ENCODE assay signal across 8 cellular contexts in the genomic region with DNA sequence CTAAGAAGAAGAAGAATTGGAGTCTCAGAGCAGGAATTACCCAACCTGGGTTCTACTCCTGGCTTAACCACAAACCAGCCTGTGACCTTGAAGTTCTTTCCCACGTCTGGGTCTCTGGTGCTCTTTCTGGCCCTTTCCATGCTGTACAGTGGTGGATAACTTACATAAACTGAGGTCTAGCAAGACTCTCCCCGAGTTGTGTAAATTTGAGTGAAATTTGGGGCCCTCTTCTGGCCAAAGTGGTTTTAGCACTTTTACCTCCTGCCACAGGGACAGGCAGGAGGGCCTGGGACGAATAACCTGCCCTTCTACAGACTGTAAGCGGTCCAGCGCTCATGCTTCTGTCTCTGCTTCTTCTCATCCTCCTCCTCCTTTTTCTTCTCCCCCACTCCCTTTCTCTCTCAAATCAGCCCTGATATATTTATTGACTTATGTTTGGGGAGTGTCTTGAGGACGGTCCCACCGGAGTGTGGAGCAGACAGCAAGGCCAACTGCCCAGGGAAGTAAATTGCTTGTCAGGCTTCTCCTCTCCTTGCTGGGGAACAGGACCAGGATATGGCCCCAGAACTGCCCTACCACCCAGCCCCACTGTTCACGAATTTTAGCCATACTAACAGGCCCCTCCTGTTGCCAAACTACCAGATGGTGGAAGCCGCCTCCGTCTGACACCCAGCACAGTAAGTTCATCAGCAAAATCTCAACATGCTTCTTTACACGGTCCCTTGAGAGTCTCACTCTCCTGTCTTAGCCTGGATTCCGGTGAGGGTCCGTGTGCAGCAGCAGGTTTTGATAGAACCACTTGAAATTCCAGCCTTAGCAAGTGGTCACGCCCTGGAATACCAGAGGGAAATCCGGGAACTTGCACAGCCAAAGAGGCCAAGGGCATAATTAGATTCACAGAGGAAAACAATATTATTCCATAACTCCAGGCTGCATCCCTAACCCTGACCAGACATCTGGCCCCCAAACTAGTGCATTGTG. TPM values are rescaled to one million over a fixed set of nuclear protein-coding genes. Genes with fewer than 3 reads are reported as not detected.
DNase-seq lines count a peak whose midpoint lies in the region; ATAC-seq and TF ChIP-seq lines count a peak whose summit lies in the region.

No MANE protein-coding gene starts in this region.

- peaks cover 4% of the 10 kb centered on the region for H3K27me3 ChIP-seq in kidney epithelial cell (ENCODE audit: control insufficient read depth, insufficient read depth, low read length)

- peak; percentile 68 for ATAC-seq in GM21447 (IDR thresholded peaks at IDR 0.05; ENCODE audit: unreplicated experiment)

- DNase-seq in Caki2 (ENCODE audit: low read depth) (peak; percentile 66), NCI-H1092 (lab: John Stamatoyannopoulos, UW) (peak; percentile 21), cerebellar cortex (ENCODE audit: low spot score) (peak; percentile 93), kidney epithelial cell (ENCODE audit: low read depth) (peak; percentile 21), DMS79 treated with DMSO at 0.1 percent for 48 hours (lab: John Stamatoyannopoulos, UW) (no peak)
- DNase-seq in activated CD4-positive, CD25-positive, alpha-beta regulatory T cell (lab: John Stamatoyannopoulos, UW) = peak in 3 of 4 experiments; percentile 28 to 30 (median 30)
- peak; percentile 56 for DNase-seq in stimulated activated CD4-positive, alpha-beta T cell treated with anti-CD3 and anti-CD28 coated beads, Interleukin-4, amount 100 ng/mL, for 24 hours

- peak; percentile 70 for TF ChIP-seq CTCF in kidney epithelial cell (IDR thresholded peaks at IDR 0.05; ENCODE audit: insufficient read depth, low read length, poor library complexity, severe bottlenecking)

- H3K36me3 ChIP-seq in kidney epithelial cell (ENCODE audit: control insufficient read depth, insufficient read depth, low read length) = no peaks in the 10 kb centered on the region

- no peak overlapping the region for H3K4me3 ChIP-seq in kidney epithelial cell (ENCODE audit: low read depth, low read length)

- in situ Hi-C loops in Caki2 (cut with HindIII; ENCODE audit: low pct_unique_long_range_greater_than_20kb, low sequenced_read_pairs) = no loop called here

RNA-seq across cellular contexts. Expression of gene SH3PXD2A, which starts 4.1 kb away (rescaled TPM):
- 2.8 and 3.1 TPM in 2 replicates for total RNA-seq in Caki2 (2014; rRNA removed; shearing (Covaris generic); ENCODE audit: low replicate concordance)
- 12.0 and 12.2 TPM in 2 replicates for total RNA-seq in kidney epithelial cell

RNA-seq across cellular contexts. Expression of gene STN1, which starts 58.5 kb away (rescaled TPM):
- total RNA-seq in Caki2 (2014; rRNA removed; shearing (Covaris generic); ENCODE audit: low replicate concordance) = 34.5 and 46.1 TPM in 2 replicates
- 25.1 and 28.1 TPM in 2 replicates for total RNA-seq in kidney epithelial cell
